In the genomic region with DNA sequence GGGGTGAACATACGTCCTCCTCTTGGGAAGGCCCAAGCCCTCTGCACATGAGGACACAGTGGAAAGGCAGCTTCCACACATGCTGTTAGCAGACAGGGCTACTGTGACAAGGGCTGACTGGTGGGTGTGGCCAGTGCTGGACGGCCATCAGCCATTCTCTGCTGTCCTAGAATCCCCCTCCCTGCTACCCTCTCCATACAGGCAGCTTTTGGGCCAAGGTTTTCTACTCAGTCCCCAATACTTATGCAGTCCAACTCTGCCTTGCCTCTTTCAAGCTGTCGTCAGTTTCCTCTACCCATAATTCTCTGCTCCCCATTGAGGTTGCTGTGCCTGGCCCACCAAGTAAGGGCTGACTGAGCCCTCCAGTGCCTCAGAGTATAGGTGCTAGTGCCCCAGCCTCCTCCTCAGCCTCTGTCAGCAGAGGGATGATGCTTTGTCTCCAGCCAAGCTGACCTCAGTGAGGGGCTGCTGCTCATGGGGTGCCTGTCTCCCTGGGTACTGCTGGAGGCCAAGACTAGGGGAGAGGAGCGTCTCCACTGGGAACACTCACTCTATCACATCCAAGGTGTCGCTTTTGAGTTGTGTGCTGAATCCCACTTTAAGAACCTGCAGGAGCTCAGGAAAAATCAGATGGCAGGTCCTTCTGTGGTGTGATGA, we compare ENCODE assay signal across 12 cellular contexts. TPM values are rescaled to one million over a fixed set of nuclear protein-coding genes. Genes with fewer than 3 reads are reported as not detected.
DNase-seq lines count a peak whose midpoint lies in the region; ATAC-seq and TF ChIP-seq lines count a peak whose summit lies in the region.
"Had no signal": no experiment of that assay in that cellular context is flagged by ENCODE, and none has a peak within 500 bp of the region (broad histone marks: within the 10 kb centered on the region; RNA-seq: fewer than 3 reads in every experiment).

No MANE protein-coding gene starts in this region.

- no peaks in the 10 kb centered on the region for H3K79me2 ChIP-seq in HCT116 (ENCODE audit: insufficient read depth, low read length)

- TF ChIP-seq RAD21 in HCT116 (IDR thresholded peaks at IDR 0.05; ENCODE audit: low read depth), result no peak

- intact Hi-C loops in HCT116 (cut with micrococcal nuclease), result no loop called here

- TF ChIP-seq CTCF in AG10803 (conservative IDR thresholded peaks at IDR 0.05; ENCODE audit: low read length) (no peak), HCT116 (IDR thresholded peaks at IDR 0.05 in 2 of 3, conservative IDR thresholded peaks at IDR 0.05 in 1 of 3; ENCODE audit: borderline replicate concordance in 1 of 3, insufficient read depth in 1 of 3, low read depth in 2 of 3, low read length in 2 of 3) (no peak)

- no peaks in the 10 kb centered on the region for H3K9me2 ChIP-seq in HCT116 (ENCODE audit: insufficient read depth)

- no peaks in the 10 kb centered on the region for H3K9me3 ChIP-seq in HCT116 (ENCODE audit: control insufficient read depth in 1 of 2, insufficient read depth in 1 of 2, low read depth in 1 of 2, low read length in 2 of 2)
- H3K9me3 ChIP-seq: colonic mucosa, neutrophil had no signal

- peaks cover 17 to 38% (median 32%) of the 10 kb centered on the region in 4 donors for H3K4me1 Mint-ChIP-seq in naive thymus-derived CD8-positive, alpha-beta T cell

- H3K9me3 Mint-ChIP-seq in naive thymus-derived CD8-positive, alpha-beta T cell, result no peaks in the 10 kb centered on the region

- no TSS peak for BruUV-seq in HCT116 (replicated peaks; lab: Mats Ljungman, UMichigan)

- no peak overlapping the region for H3K9ac ChIP-seq in HCT116 (ENCODE audit: low read length)

- no peak for ATAC-seq in HCT116
- ATAC-seq in naive thymus-derived CD8-positive, alpha-beta T cell, result no peak
- ATAC-seq in HG02884 (IDR thresholded peaks at IDR 0.05; ENCODE audit: unreplicated experiment), result no peak
- no peak for ATAC-seq in GM18858 (IDR thresholded peaks at IDR 0.05; ENCODE audit: unreplicated experiment)

- H3K27me3 ChIP-seq in HCT116 (ENCODE audit: insufficient read depth, low read length), result no peaks in the 10 kb centered on the region
- H3K27me3 ChIP-seq: colonic mucosa had no signal

- no peaks in the 10 kb centered on the region for H4K20me1 ChIP-seq in HCT116 (ENCODE audit: insufficient read depth)

- peaks cover 21 to 39% of the 10 kb centered on the region in 2 experiments for H3K4me1 ChIP-seq in HCT116 (ENCODE audit: control insufficient read depth in 1 of 2, insufficient read depth in 2 of 2, low read length in 2 of 2)
- H3K4me1 ChIP-seq: colonic mucosa had no signal

- RAD21 ChIA-PET in HCT116 (lab: Charles Lee; ENCODE audit: low non-redundant PET in 1 of 2, low total read pairs in 2 of 2, uncharacterized antibody in 2 of 2, unreplicated experiment in 2 of 2), result no interaction called here

- peak overlapping the region in 3 of 10 donors; percentile 27 to 69 (median 37) for H3K27ac Mint-ChIP-seq in naive thymus-derived CD8-positive, alpha-beta T cell

- H3K36me3 ChIP-seq in HCT116 (ENCODE audit: control insufficient read depth in 1 of 2, insufficient read depth in 2 of 2, low read length in 2 of 2), result no peaks in the 10 kb centered on the region
- H3K36me3 ChIP-seq: colonic mucosa, neutrophil had no signal

- peaks cover 0 to 2% (median 0%) of the 10 kb centered on the region in 5 donors for H3K27me3 Mint-ChIP-seq in naive thymus-derived CD8-positive, alpha-beta T cell

- no peaks in the 10 kb centered on the region for H3K36me3 Mint-ChIP-seq in naive thymus-derived CD8-positive, alpha-beta T cell

- CTCF ChIA-PET in HCT116 (lab: Charles Lee), result interaction anchor here (1.9 kb wide), 1 partner anchor 35 kb away, joined by 6 read pairs; no protein-coding TSS in a partner anchor

- H3K4me3 ChIP-seq in AG10803 (ENCODE audit: low read length), result peak overlapping the region; percentile 90
- no peak overlapping the region for H3K4me3 ChIP-seq in HCT116 (replicated peaks in 1 of 2; ENCODE audit: low read depth in 1 of 2, low read length in 2 of 2)
- H3K4me3 ChIP-seq: colonic mucosa had no signal

- H3K27ac ChIP-seq in HCT116 (ENCODE audit: low read depth, low read length), result no peak overlapping the region; the same call in 1 of the 2 replicates
- H3K27ac ChIP-seq: colonic mucosa, neutrophil had no signal

- 0 out of 2 replicates have a peak overlapping the region, but pooled peaks have one; percentile 91 for H3K4me2 ChIP-seq in HCT116 (ENCODE audit: low read length)

- H2AFZ ChIP-seq in HCT116 (ENCODE audit: low read depth, low read length, poor library complexity, severe bottlenecking), result no peak overlapping the region

- no peak for TF ChIP-seq POLR2A in HCT116 (IDR thresholded peaks at IDR 0.05; ENCODE audit: borderline replicate concordance, extremely low read depth, insufficient read depth, insufficient read length)

- DNase-seq in AG10803 (ENCODE audit: low read depth) (peak; percentile 53), HCT116 (ENCODE audit: low read depth, low spot score) (no peak), astrocyte of the hippocampus (ENCODE audit: low read depth, low spot score) (peak; percentile 59), NOMO-1 treated with dmso at 0.1 percent for 144 hours (lab: John Stamatoyannopoulos, UW; ENCODE audit: unreplicated experiment) (no peak), HPDE6-E6E7 (ENCODE audit: extremely low spot score) (no peak)
- no peak for DNase-seq in naive thymus-derived CD8-positive, alpha-beta T cell
- DNase-seq: activated CD4-positive, alpha-beta T cell treated with anti-CD3 and anti-CD28 coated beads for 4 hours; colonic mucosa had no signal

- POLR2A ChIA-PET in HCT116 (lab: Charles Lee), result no interaction called here
- POLR2A ChIA-PET in naive thymus-derived CD8-positive, alpha-beta T cell (lab: Charles Lee), result no interaction called here

- H3K4me3 Mint-ChIP-seq in naive thymus-derived CD8-positive, alpha-beta T cell, result peak overlapping the region in 9 of 10 donors; percentile 27 to 73 (median 58)

TF ChIP-seq in HCT116, 20 proteins besides CTCF, POLR2A, EP300 and RAD21 (continues in another document):
- no peak for TF ChIP-seq EZH2 (IDR thresholded peaks at IDR 0.05)
- no peak for TF ChIP-seq POLR2AphosphoS5 (IDR thresholded peaks at IDR 0.05; ENCODE audit: low read depth, low read length)
- no peak for TF ChIP-seq ZFX (IDR thresholded peaks at IDR 0.05)
- TF ChIP-seq, protein P1, sequence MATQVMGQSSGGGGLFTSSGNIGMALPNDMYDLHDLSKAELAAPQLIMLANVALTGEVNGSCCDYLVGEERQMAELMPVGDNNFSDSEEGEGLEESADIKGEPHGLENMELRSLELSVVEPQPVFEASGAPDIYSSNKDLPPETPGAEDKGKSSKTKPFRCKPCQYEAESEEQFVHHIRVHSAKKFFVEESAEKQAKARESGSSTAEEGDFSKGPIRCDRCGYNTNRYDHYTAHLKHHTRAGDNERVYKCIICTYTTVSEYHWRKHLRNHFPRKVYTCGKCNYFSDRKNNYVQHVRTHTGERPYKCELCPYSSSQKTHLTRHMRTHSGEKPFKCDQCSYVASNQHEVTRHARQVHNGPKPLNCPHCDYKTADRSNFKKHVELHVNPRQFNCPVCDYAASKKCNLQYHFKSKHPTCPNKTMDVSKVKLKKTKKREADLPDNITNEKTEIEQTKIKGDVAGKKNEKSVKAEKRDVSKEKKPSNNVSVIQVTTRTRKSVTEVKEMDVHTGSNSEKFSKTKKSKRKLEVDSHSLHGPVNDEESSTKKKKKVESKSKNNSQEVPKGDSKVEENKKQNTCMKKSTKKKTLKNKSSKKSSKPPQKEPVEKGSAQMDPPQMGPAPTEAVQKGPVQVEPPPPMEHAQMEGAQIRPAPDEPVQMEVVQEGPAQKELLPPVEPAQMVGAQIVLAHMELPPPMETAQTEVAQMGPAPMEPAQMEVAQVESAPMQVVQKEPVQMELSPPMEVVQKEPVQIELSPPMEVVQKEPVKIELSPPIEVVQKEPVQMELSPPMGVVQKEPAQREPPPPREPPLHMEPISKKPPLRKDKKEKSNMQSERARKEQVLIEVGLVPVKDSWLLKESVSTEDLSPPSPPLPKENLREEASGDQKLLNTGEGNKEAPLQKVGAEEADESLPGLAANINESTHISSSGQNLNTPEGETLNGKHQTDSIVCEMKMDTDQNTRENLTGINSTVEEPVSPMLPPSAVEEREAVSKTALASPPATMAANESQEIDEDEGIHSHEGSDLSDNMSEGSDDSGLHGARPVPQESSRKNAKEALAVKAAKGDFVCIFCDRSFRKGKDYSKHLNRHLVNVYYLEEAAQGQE (IDR thresholded peaks at IDR 0.05; ENCODE audit: low read depth), result no peak
- TF ChIP-seq ELF1 (IDR thresholded peaks at IDR 0.05; ENCODE audit: borderline replicate concordance, low read depth), result no peak
- no peak for TF ChIP-seq SP1 (IDR thresholded peaks at IDR 0.05; ENCODE audit: low read depth)
- no peak for TF ChIP-seq CEBPB (IDR thresholded peaks at IDR 0.05; ENCODE audit: low read depth)
- no peak for TF ChIP-seq ZBTB33 (IDR thresholded peaks at IDR 0.05; ENCODE audit: extremely low read depth, insufficient replicate concordance, low read length)
- TF ChIP-seq, protein P2, sequence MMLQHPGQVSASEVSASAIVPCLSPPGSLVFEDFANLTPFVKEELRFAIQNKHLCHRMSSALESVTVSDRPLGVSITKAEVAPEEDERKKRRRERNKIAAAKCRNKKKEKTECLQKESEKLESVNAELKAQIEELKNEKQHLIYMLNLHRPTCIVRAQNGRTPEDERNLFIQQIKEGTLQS (IDR thresholded peaks at IDR 0.05), result no peak

RNA-seq across cellular contexts. Expression of gene LOXL1, which starts 2.8 kb away (rescaled TPM):
- total RNA-seq in HCT116 (2021; ENCODE audit: unreplicated experiment), result 14.9 TPM
- 18.6 and 21.7 TPM in 2 replicates for polyA plus RNA-seq in HCT116 (2012)
- total RNA-seq in naive thymus-derived CD8-positive, alpha-beta T cell, result 1 to 10 TPM in 1 of 2 experiments, under 1 TPM in 1; 0.80 to 1.9 TPM
- 1 to 10 TPM; 1.2 to 2.0 (median 1.3) TPM for polyA plus RNA-seq in naive thymus-derived CD8-positive, alpha-beta T cell

RNA-seq across cellular contexts. Expression of gene TBC1D21, which starts 55.7 kb away (rescaled TPM):
- not detected for total RNA-seq in HCT116 (2021; ENCODE audit: unreplicated experiment)
- not detected in 2 replicates for polyA plus RNA-seq in HCT116 (2012)
- total RNA-seq in naive thymus-derived CD8-positive, alpha-beta T cell, result not detected
- polyA plus RNA-seq in naive thymus-derived CD8-positive, alpha-beta T cell, result not detected
- total RNA-seq: colonic mucosa, G401 had no signal

Comparison
In these comparisons a context has a peak if more than half of its experiments do, and no peak if none do; other contexts are left out.
1. DNase-seq: peak in AG10803 (single experiment) and astrocyte of the hippocampus (single experiment); none in HCT116 (single experiment), naive thymus-derived CD8-positive, alpha-beta T cell (0 of 10), NOMO-1 treated with dmso at 0.1 percent for 144 hours (single experiment) and HPDE6-E6E7 (single experiment).